In genomic region chr10:119910689-119911088, GRCh38 we compare ENCODE assay signal across 22 cellular contexts. TPM values are rescaled to one million over a fixed set of nuclear protein-coding genes. Genes with fewer than 3 reads are reported as not detected.
DNase-seq lines count a peak whose midpoint lies in the region; ATAC-seq, FAIRE-seq and TF ChIP-seq lines count a peak whose summit lies in the region.
"Had no signal": no experiment of that assay in that cellular context is flagged by ENCODE, and none has a peak within 500 bp of the region (broad histone marks: within the 10 kb centered on the region; RNA-seq: fewer than 3 reads in every experiment).

No MANE protein-coding gene starts in this region.

- no peaks in the 10 kb centered on the region for H4K20me1 ChIP-seq in HepG2 (ENCODE audit: insufficient read depth, low read length)

- H3K4me2 ChIP-seq in HepG2 (ENCODE audit: low read depth, low read length) = no peak overlapping the region
- H3K4me2 ChIP-seq: A549; BLaER1 treated with 17β-estradiol and CSF1 and Interleukin-3, amounts not matched to agents 10 nM and 100 nM had no signal

- TF ChIP-seq EP300 in HepG2 (IDR thresholded peaks at IDR 0.05; ENCODE audit: low read depth in 2 of 2, low read length in 2 of 2) (no peak), HepG2 (CRISPR knock-in tag; IDR thresholded peaks at IDR 0.05; ENCODE audit: borderline replicate concordance) (no peak)

- CTCF ChIA-PET in HepG2 (lab: Yijun Ruan, JAX; ENCODE audit: low intra/inter-chr PET ratio, low total read pairs) (no interaction called here), WTC11 (lab: Charles Lee) (no interaction called here)

- H3K27ac Mint-ChIP-seq in WTC11 = no peak overlapping the region
- H3K27ac Mint-ChIP-seq in stimulated activated effector memory CD8-positive, alpha-beta T cell treated with anti-CD3 and anti-CD28 coated beads, Interleukin-12 subunit alpha, Interleukin-12 subunit beta, amount 100 ng/mL, for 72 hours = peak overlapping the region; percentile 30
- H3K27ac Mint-ChIP-seq: B cell; CD4-positive, alpha-beta T cell had no signal

- H3K4me1 Mint-ChIP-seq in WTC11 = no peaks in the 10 kb centered on the region
- H3K4me1 Mint-ChIP-seq in stimulated activated effector memory CD8-positive, alpha-beta T cell treated with anti-CD3 and anti-CD28 coated beads, Interleukin-12 subunit alpha, Interleukin-12 subunit beta, amount 100 ng/mL, for 72 hours = peaks cover 6% of the 10 kb centered on the region
- H3K4me1 Mint-ChIP-seq: B cell had no signal

- H3K79me2 ChIP-seq in HepG2 (ENCODE audit: insufficient read depth, low read length) = no peaks in the 10 kb centered on the region

- H3K27ac ChIP-seq in HepG2 (ENCODE audit: extremely low read length, insufficient read depth, low read length) (no peak overlapping the region), right lobe of liver (no peak overlapping the region)
- H3K27ac ChIP-seq: 22Rv1; A549; BLaER1 treated with 17β-estradiol and CSF1 and Interleukin-3, amounts not matched to agents 10 nM and 100 nM; C4-2B had no signal

- H3K4me3 ChIP-seq in HepG2 (replicated peaks in 1 of 3; ENCODE audit: insufficient read depth in 1 of 3, low read depth in 2 of 3, low read length in 3 of 3) (no peak overlapping the region), right lobe of liver (no peak overlapping the region)
- H3K4me3 ChIP-seq: A549; BLaER1 treated with 17β-estradiol and CSF1 and Interleukin-3, amounts not matched to agents 10 nM and 100 nM had no signal

- H3K9me3 ChIP-seq in HepG2 (ENCODE audit: low read length) = no peaks in the 10 kb centered on the region
- H3K9me3 ChIP-seq in right lobe of liver = no peaks in the 10 kb centered on the region
- H3K9me3 ChIP-seq: A549; BLaER1 treated with 17β-estradiol and CSF1 and Interleukin-3, amounts not matched to agents 10 nM and 100 nM had no signal

- TF ChIP-seq CTCF in HepG2 (CRISPR knock-in tag; IDR thresholded peaks at IDR 0.05) = no peak
- no peak for TF ChIP-seq CTCF in right lobe of liver (IDR thresholded peaks at IDR 0.05)
- TF ChIP-seq CTCF in WTC11 (IDR thresholded peaks at IDR 0.05) = no peak

- no TSS peak for BruUV-seq in HepG2 (replicated peaks; lab: Mats Ljungman, UMichigan)

- H3K4me1 ChIP-seq in HepG2 (ENCODE audit: insufficient read depth, low read length) = no peaks in the 10 kb centered on the region
- H3K4me1 ChIP-seq in right lobe of liver = no peaks in the 10 kb centered on the region
- H3K4me1 ChIP-seq: A549 had no signal

- H3K9ac ChIP-seq in HepG2 (ENCODE audit: insufficient read depth, low read depth, low read length) = no peak overlapping the region
- H3K9ac ChIP-seq: BLaER1 treated with 17β-estradiol and CSF1 and Interleukin-3, amounts not matched to agents 10 nM and 100 nM had no signal

- POLR2A ChIA-PET in HepG2 (lab: Yijun Ruan, JAX) = no interaction called here
- POLR2A ChIA-PET in WTC11 (lab: Charles Lee) = no interaction called here

- in situ Hi-C loops in HepG2 (cut with HindIII; ENCODE audit: extremely low pct_ligation_motif_present, low pct_unique_long_range_greater_than_20kb) = no loop called here

- TF ChIP-seq POLR2A in HepG2 (IDR thresholded peaks at IDR 0.05; ENCODE audit: insufficient read depth in 1 of 2, low read depth in 2 of 2, low read length in 2 of 2) (no peak), right lobe of liver (IDR thresholded peaks at IDR 0.05) (no peak)

- FAIRE-seq in HepG2 (lab: Jason Lieb, UNC) = no peak
- FAIRE-seq: A549, GM12891 had no signal

- no peaks in the 10 kb centered on the region for H3K9me3 Mint-ChIP-seq in WTC11
- H3K9me3 Mint-ChIP-seq in stimulated activated effector memory CD8-positive, alpha-beta T cell treated with anti-CD3 and anti-CD28 coated beads, Interleukin-12 subunit alpha, Interleukin-12 subunit beta, amount 100 ng/mL, for 72 hours = no peaks in the 10 kb centered on the region
- H3K9me3 Mint-ChIP-seq: CD4-positive, alpha-beta T cell; CD8-positive, alpha-beta memory T cell had no signal

- H3K27me3 ChIP-seq in HepG2 (ENCODE audit: control insufficient read depth in 1 of 2, insufficient read depth in 2 of 2, low read length in 2 of 2) (no peaks in the 10 kb centered on the region), right lobe of liver (no peaks in the 10 kb centered on the region)
- H3K27me3 ChIP-seq: BLaER1 treated with 17β-estradiol and CSF1 and Interleukin-3, amounts not matched to agents 10 nM and 100 nM had no signal

- no peak overlapping the region for H3K4me3 Mint-ChIP-seq in WTC11
- H3K4me3 Mint-ChIP-seq in stimulated activated effector memory CD8-positive, alpha-beta T cell treated with anti-CD3 and anti-CD28 coated beads, Interleukin-12 subunit alpha, Interleukin-12 subunit beta, amount 100 ng/mL, for 72 hours = no peak overlapping the region
- H3K4me3 Mint-ChIP-seq: B cell; CD4-positive, alpha-beta T cell; CD8-positive, alpha-beta memory T cell had no signal

- intact Hi-C loops in HepG2 (cut with micrococcal nuclease; ENCODE audit: unreplicated experiment) = no loop called here
- intact Hi-C loops in right lobe of liver (cut with DNase I) = no loop called here

- H2AFZ ChIP-seq in HepG2 (ENCODE audit: low read length) = no peak overlapping the region

- 98% methylated on average over 6 of the region's 6 CpGs for WGBS in HepG2 (ENCODE audit: low lambda C conversion rate)
- 100% methylated on average over 6 of the region's 6 CpGs for WGBS in right lobe of liver (ENCODE audit: insufficient coverage, low coverage, low lambda C conversion rate, missing lambda C conversion rate)

- no peaks in the 10 kb centered on the region; the same call in 1 of the 2 replicates for H3K27me3 Mint-ChIP-seq in WTC11 (ENCODE audit: low read depth)
- H3K27me3 Mint-ChIP-seq: B cell; CD4-positive, alpha-beta T cell; CD8-positive, alpha-beta memory T cell had no signal

- H3K36me3 ChIP-seq in HepG2 (replicated peaks in 1 of 2; ENCODE audit: control insufficient read depth in 1 of 2, insufficient read depth in 2 of 2, low read length in 2 of 2) (peaks cover 5 to 46% of the 10 kb centered on the region in 2 experiments), right lobe of liver (peaks cover 0 to 63% (median 20%) of the 10 kb centered on the region in 4 donors)

- peaks cover 54% of the 10 kb centered on the region for H3K36me3 Mint-ChIP-seq in WTC11
- peaks cover 99% of the 10 kb centered on the region for H3K36me3 Mint-ChIP-seq in stimulated activated effector memory CD8-positive, alpha-beta T cell treated with anti-CD3 and anti-CD28 coated beads, Interleukin-12 subunit alpha, Interleukin-12 subunit beta, amount 100 ng/mL, for 72 hours

- DNase-seq in HepG2 (ENCODE audit: low spot score) (no peak), right lobe of liver (no peak), WTC11 (ENCODE audit: low spot score) (no peak), EL (no peak)
- DNase-seq in stimulated activated effector memory CD8-positive, alpha-beta T cell treated with anti-CD3 and anti-CD28 coated beads, Interleukin-12 subunit alpha, Interleukin-12 subunit beta, amount 100 ng/mL, for 72 hours (ENCODE audit: low spot score in 2 of 2) = no peak
- DNase-seq in activated CD4-positive, alpha-beta T cell treated with anti-CD3 and anti-CD28 coated beads for 48 hours = no peak
- DNase-seq: AML-193; CD4-positive, alpha-beta T cell; CD8-positive, alpha-beta memory T cell; COR-L47; DMS 273 treated with DMSO at 0.1 percent for 48 hours; DMS153; DMS53; DMS79; DND-41; GF-D8 had no signal

- ATAC-seq in HepG2 (no peak), right lobe of liver (no peak), WTC11 (no peak)
- no peak for ATAC-seq in stimulated activated effector memory CD8-positive, alpha-beta T cell treated with anti-CD3 and anti-CD28 coated beads, Interleukin-12 subunit alpha, Interleukin-12 subunit beta, amount 100 ng/mL, for 72 hours
- ATAC-seq: A549 had no signal

- TF ChIP-seq RAD21 in HepG2 (CRISPR knock-in tag; IDR thresholded peaks at IDR 0.05) = no peak

RNA-seq across cellular contexts. Expression of gene SEC23IP, which starts 18.2 kb away (rescaled TPM):
- total RNA-seq in HepG2 (2016; rRNA removed; fragmentation: Illumina TruSeq; extraction: Trizol) (57.7 and 84.4 TPM in 2 replicates), right lobe of liver (10 to 100 TPM; 22.2 to 34.9 (median 29.2) TPM), WTC11 (2021) (63.8 to 82.3 TPM (median 68.4 TPM) in 3 replicates)
- total RNA-seq in HepG2 (2016; cell fraction: cytosol; rRNA removed; fragmentation: Illumina TruSeq; extraction: Trizol; ENCODE audit: low read depth) = 9.5 and 11.1 TPM in 2 replicates
- total RNA-seq in HepG2 (2016; cell fraction: insoluble cytoplasmic fraction; rRNA removed; fragmentation: Illumina TruSeq; extraction: Trizol) = 61.6 and 82.9 TPM in 2 replicates
- 21.4 and 27.3 TPM in 2 replicates for total RNA-seq in HepG2 (2016; cell fraction: membrane; rRNA removed; fragmentation: Illumina TruSeq; extraction: Trizol)
- 37.5 and 40.7 TPM in 2 replicates for total RNA-seq in HepG2 (2016; cell fraction: nucleus; rRNA removed; fragmentation: Illumina TruSeq; extraction: Trizol)
- 27.2 and 32.3 TPM in 2 replicates for polyA plus RNA-seq in HepG2 (2011; rRNA removed)
- polyA plus RNA-seq in HepG2 (2011; cell fraction: cytosol; rRNA removed) = 20.8 and 24.8 TPM in 2 replicates
- 26.2 and 30.7 TPM in 2 replicates for polyA plus RNA-seq in HepG2 (2011; cell fraction: nucleus; rRNA removed)
- polyA plus RNA-seq in HepG2 (2012) = 29.8 and 41.2 TPM in 2 replicates
- polyA plus RNA-seq in HepG2 (2016; cell fraction: cytosol; fragmentation: Illumina TruSeq; extraction: Trizol; ENCODE audit: low read depth) = 2.7 and 3.6 TPM in 2 replicates
- polyA plus RNA-seq in HepG2 (2016; cell fraction: insoluble cytoplasmic fraction; fragmentation: Illumina TruSeq; extraction: Trizol; ENCODE audit: low read depth) = 75.5 and 79.2 TPM in 2 replicates
- polyA plus RNA-seq in HepG2 (2016; cell fraction: membrane; fragmentation: Illumina TruSeq; extraction: Trizol; ENCODE audit: low read depth) = 7.8 and 9.4 TPM in 2 replicates
- 34.9 and 41.1 TPM in 2 replicates for polyA plus RNA-seq in HepG2 (2016; cell fraction: nucleus; fragmentation: Illumina TruSeq; extraction: Trizol; ENCODE audit: insufficient read depth, low read depth)
- 110 and 131 TPM in 2 replicates for polyA minus RNA-seq in HepG2 (2011; rRNA and poly(A)+ RNA removed; ENCODE audit: low replicate concordance)
- 45.9 and 60.1 TPM in 2 replicates for polyA minus RNA-seq in HepG2 (2011; cell fraction: cytosol; rRNA and poly(A)+ RNA removed)
- polyA minus RNA-seq in HepG2 (2011; cell fraction: nucleus; rRNA and poly(A)+ RNA removed) = 47.7 and 48.2 TPM in 2 replicates

RNA-seq across cellular contexts. Expression of gene MCMBP, which starts 38.0 kb away (rescaled TPM):
- 62.4 and 71.8 TPM in 2 replicates for total RNA-seq in HepG2 (2016; rRNA removed; fragmentation: Illumina TruSeq; extraction: Trizol)
- total RNA-seq in HepG2 (2016; cell fraction: cytosol; rRNA removed; fragmentation: Illumina TruSeq; extraction: Trizol; ENCODE audit: low read depth) = 8.5 and 9.5 TPM in 2 replicates
- 61.6 and 74.1 TPM in 2 replicates for total RNA-seq in HepG2 (2016; cell fraction: insoluble cytoplasmic fraction; rRNA removed; fragmentation: Illumina TruSeq; extraction: Trizol)
- 20.8 and 21.4 TPM in 2 replicates for total RNA-seq in HepG2 (2016; cell fraction: membrane; rRNA removed; fragmentation: Illumina TruSeq; extraction: Trizol)
- 36.7 and 40.4 TPM in 2 replicates for total RNA-seq in HepG2 (2016; cell fraction: nucleus; rRNA removed; fragmentation: Illumina TruSeq; extraction: Trizol)
- 30.2 and 35.7 TPM in 2 replicates for polyA plus RNA-seq in HepG2 (2011; rRNA removed)
- polyA plus RNA-seq in HepG2 (2011; cell fraction: cytosol; rRNA removed) = 25.1 and 34.5 TPM in 2 replicates
- 15.4 and 17.1 TPM in 2 replicates for polyA plus RNA-seq in HepG2 (2011; cell fraction: nucleus; rRNA removed)
- polyA plus RNA-seq in HepG2 (2012) = 32.4 and 37.2 TPM in 2 replicates
- 3.7 and 3.9 TPM in 2 replicates for polyA plus RNA-seq in HepG2 (2016; cell fraction: cytosol; fragmentation: Illumina TruSeq; extraction: Trizol; ENCODE audit: low read depth)
- polyA plus RNA-seq in HepG2 (2016; cell fraction: insoluble cytoplasmic fraction; fragmentation: Illumina TruSeq; extraction: Trizol; ENCODE audit: low read depth) = 61.3 and 62.2 TPM in 2 replicates
- polyA plus RNA-seq in HepG2 (2016; cell fraction: membrane; fragmentation: Illumina TruSeq; extraction: Trizol; ENCODE audit: low read depth) = 10.4 and 11.4 TPM in 2 replicates
- 40.7 and 46.5 TPM in 2 replicates for polyA plus RNA-seq in HepG2 (2016; cell fraction: nucleus; fragmentation: Illumina TruSeq; extraction: Trizol; ENCODE audit: insufficient read depth, low read depth)
- 35.0 and 101 TPM in 2 replicates for polyA minus RNA-seq in HepG2 (2011; rRNA and poly(A)+ RNA removed; ENCODE audit: low replicate concordance)
- polyA minus RNA-seq in HepG2 (2011; cell fraction: cytosol; rRNA and poly(A)+ RNA removed) = 29.6 and 29.9 TPM in 2 replicates
- polyA minus RNA-seq in HepG2 (2011; cell fraction: nucleus; rRNA and poly(A)+ RNA removed) = 36.1 and 39.2 TPM in 2 replicates
- 10 to 100 TPM; 15.0 to 25.6 (median 19.5) TPM for total RNA-seq in right lobe of liver
- total RNA-seq in WTC11 (2021) = 63.5 to 64.7 TPM (median 64.6 TPM) in 3 replicates

Comparison
In these comparisons a context has a peak if more than half of its experiments do, and no peak if none do; other contexts are left out.
1. Of the 50 proteins assayed by ChIP-seq in both HepG2 and WTC11: peak only in HepG2: none; only in WTC11: none; in both: ZNF121; in neither: 49.